ENCODE assay signal across 20 cellular contexts in genomic region chr4:111027526-111027925, GRCh38.
DNase-seq lines count a peak whose midpoint lies in the region; ATAC-seq and TF ChIP-seq lines count a peak whose summit lies in the region.
"Had no signal": no experiment of that assay in that cellular context is flagged by ENCODE, and none has a peak within 500 bp of the region (broad histone marks: within the 10 kb centered on the region; RNA-seq: fewer than 3 reads in every experiment).

No MANE protein-coding gene starts in this region.

- H3F3A ChIP-seq in smooth muscle cell (ENCODE audit: low read depth): peaks cover 46% of the 10 kb centered on the region

- H3K4me2 ChIP-seq in smooth muscle cell: peak overlapping the region; percentile 58

- H3K36me3 ChIP-seq in smooth muscle cell (ENCODE audit: low read depth) (no peaks in the 10 kb centered on the region), heart left ventricle (no peaks in the 10 kb centered on the region)
- H3K36me3 ChIP-seq: esophagus squamous epithelium, lower lobe of right lung, WERI-Rb-1 had no signal

- H3K27ac ChIP-seq in smooth muscle cell (ENCODE audit: low read depth) (peak overlapping the region; percentile 97), heart left ventricle (no peak overlapping the region)
- H3K27ac ChIP-seq: esophagus squamous epithelium, lower lobe of right lung, parathyroid adenoma, skin epidermis, WERI-Rb-1 had no signal

- H3K27me3 ChIP-seq in smooth muscle cell (ENCODE audit: low read depth) (no peaks in the 10 kb centered on the region), heart left ventricle (no peaks in the 10 kb centered on the region)
- H3K27me3 ChIP-seq: esophagus squamous epithelium had no signal

- DNase-seq in GM04503 (ENCODE audit: low read depth): peak; percentile 94
- peak; percentile 78 for DNase-seq in amniotic epithelial cell (ENCODE audit: low read depth)
- peak; percentile 91 for DNase-seq in islet precursor cell
- no peak for DNase-seq in smooth muscle cell (lab: John Stamatoyannopoulos, UW; ENCODE audit: unreplicated experiment)
- DNase-seq in SIG-M5 treated with dmso at 0.1 percent for 504 hours (lab: John Stamatoyannopoulos, UW; ENCODE audit: unreplicated experiment): no peak
- no peak for DNase-seq in heart left ventricle
- DNase-seq in LoVo (ENCODE audit: low spot score): no peak
- DNase-seq: activated CD4-positive, alpha-beta T cell treated with anti-CD3 and anti-CD28 coated beads, Interleukin-2, amount 50 U/mL, for 4 hours; amygdala; effector CD8-positive, alpha-beta T cell; esophagus squamous epithelium; lower lobe of right lung; naive B cell; NCI-H1417; NCI-H524 treated with DMSO at 0.1 percent for 48 hours; stimulated activated CD4-positive, alpha-beta T cell treated with anti-CD3 and anti-CD28 coated beads, Interleukin-4, amount 100 ng/mL, for 24 hours had no signal

- intact Hi-C loops in heart left ventricle (cut with DNase I): no loop called here

- no peak for TF ChIP-seq CTCF in smooth muscle cell (IDR thresholded peaks at IDR 0.05; ENCODE audit: borderline replicate concordance, insufficient read depth, poor library complexity, severe bottlenecking)
- TF ChIP-seq CTCF in heart left ventricle (IDR thresholded peaks at IDR 0.05): no peak

- H2AFZ ChIP-seq in smooth muscle cell (ENCODE audit: low read depth): no peak overlapping the region
- H2AFZ ChIP-seq: parathyroid adenoma had no signal

- WGBS in smooth muscle cell (ENCODE audit: low lambda C conversion rate): 0% methylated on average over 1 of the region's 1 CpG
- 11 to 32% (median 18%) methylated on average over 1 of the region's 1 CpG for WGBS in heart left ventricle, 4 donors

- no peak for ATAC-seq in HG03432 (IDR thresholded peaks at IDR 0.05; ENCODE audit: unreplicated experiment)
- ATAC-seq in heart left ventricle: no peak
- ATAC-seq: lower lobe of right lung had no signal

- TF ChIP-seq POLR2A in heart left ventricle (IDR thresholded peaks at IDR 0.05): no peak

- H4K20me1 ChIP-seq in smooth muscle cell (ENCODE audit: low read depth): no peaks in the 10 kb centered on the region

- H3K9ac ChIP-seq in smooth muscle cell (ENCODE audit: low read depth): peak overlapping the region; percentile 75
- H3K9ac ChIP-seq: parathyroid adenoma had no signal

- peaks cover 4% of the 10 kb centered on the region for H3K4me1 ChIP-seq in smooth muscle cell (ENCODE audit: low read depth)
- H3K4me1 ChIP-seq in heart left ventricle: no peaks in the 10 kb centered on the region
- H3K4me1 ChIP-seq: esophagus squamous epithelium, lower lobe of right lung, parathyroid adenoma had no signal

- H3K4me3 ChIP-seq in smooth muscle cell (no peak overlapping the region), heart left ventricle (no peak overlapping the region)
- H3K4me3 ChIP-seq: esophagus squamous epithelium, lower lobe of right lung, skin epidermis had no signal

- H3K9me3 ChIP-seq in smooth muscle cell (replicated peaks; ENCODE audit: low read depth) (no peaks in the 10 kb centered on the region), heart left ventricle (peaks cover 0 to 3% (median 0%) of the 10 kb centered on the region in 12 donors)
- H3K9me3 ChIP-seq: esophagus squamous epithelium, lower lobe of right lung had no signal

- no peaks in the 10 kb centered on the region for H3K79me2 ChIP-seq in smooth muscle cell (ENCODE audit: low read depth)
- H3K79me2 ChIP-seq: parathyroid adenoma had no signal

Comparison
In these comparisons a context has a peak if more than half of its experiments do, and no peak if none do; other contexts are left out.
1. DNase-seq: peak in GM04503 (single experiment), amniotic epithelial cell (single experiment) and islet precursor cell (single experiment); none in smooth muscle cell (single experiment), SIG-M5 treated with dmso at 0.1 percent for 504 hours (single experiment), heart left ventricle (0 of 5) and LoVo (single experiment).